Comparison of ENCODE assay signal across 2 cellular contexts in the genomic region with DNA sequence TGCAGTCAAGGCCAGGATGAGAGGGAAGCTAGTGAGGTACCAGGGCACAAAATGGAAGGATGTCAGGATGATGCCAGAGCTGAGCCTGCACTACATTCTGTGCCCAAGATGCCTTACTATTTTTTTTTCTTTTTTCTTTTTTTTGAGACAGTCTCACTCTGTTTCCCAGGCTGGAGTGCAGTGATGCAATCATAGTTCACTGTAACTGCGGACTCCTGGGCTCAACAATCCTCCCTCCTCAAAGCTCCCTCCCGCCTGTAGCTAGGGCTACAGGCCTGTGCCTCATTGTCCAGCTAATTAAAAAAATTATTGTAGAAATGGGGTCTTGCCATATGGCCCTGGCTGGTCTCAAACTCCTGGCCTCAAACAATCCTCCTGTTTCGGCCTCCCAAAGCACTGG.
TF ChIP-seq lines count a peak whose summit lies in the region.

No MANE protein-coding gene starts in this region.

TF ChIP-seq in HepG2, 621 proteins besides CTCF, POLR2A, EP300 and RAD21 (continued from another document):
- TF ChIP-seq XBP1 (CRISPR knock-in tag; IDR thresholded peaks at IDR 0.05) (no peak), PCBP2 (optimal IDR thresholded peaks at IDR 0.05; ENCODE audit: low read depth, low read length, poor library complexity, severe bottlenecking) (no peak), CEBPG (CRISPR knock-in tag; IDR thresholded peaks at IDR 0.05) (peak; percentile 56; the same call in 1 of the 2 replicates), NCOA2 (CRISPR knock-in tag; IDR thresholded peaks at IDR 0.05) (no peak), ZNF263 (CRISPR knock-in tag; IDR thresholded peaks at IDR 0.05) (no peak), RFXAP (CRISPR knock-in tag; IDR thresholded peaks at IDR 0.05; ENCODE audit: borderline replicate concordance) (no peak), CEBPB (IDR thresholded peaks at IDR 0.05; ENCODE audit: borderline replicate concordance, low read depth, low read length) (peak; percentile 70; the same call in 1 of the 2 replicates), ZBTB43 (CRISPR knock-in tag; conservative IDR thresholded peaks at IDR 0.05) (no peak), BRCA1 (CRISPR knock-in tag; IDR thresholded peaks at IDR 0.05) (no peak)
- TF ChIP-seq, protein P1, sequence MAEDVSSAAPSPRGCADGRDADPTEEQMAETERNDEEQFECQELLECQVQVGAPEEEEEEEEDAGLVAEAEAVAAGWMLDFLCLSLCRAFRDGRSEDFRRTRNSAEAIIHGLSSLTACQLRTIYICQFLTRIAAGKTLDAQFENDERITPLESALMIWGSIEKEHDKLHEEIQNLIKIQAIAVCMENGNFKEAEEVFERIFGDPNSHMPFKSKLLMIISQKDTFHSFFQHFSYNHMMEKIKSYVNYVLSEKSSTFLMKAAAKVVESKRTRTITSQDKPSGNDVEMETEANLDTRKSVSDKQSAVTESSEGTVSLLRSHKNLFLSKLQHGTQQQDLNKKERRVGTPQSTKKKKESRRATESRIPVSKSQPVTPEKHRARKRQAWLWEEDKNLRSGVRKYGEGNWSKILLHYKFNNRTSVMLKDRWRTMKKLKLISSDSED (CRISPR knock-in tag; IDR thresholded peaks at IDR 0.05): no peak
TF ChIP-seq in HepG2: peak in this region for 2.

TF ChIP-seq in Ishikawa, 13 proteins besides CTCF, POLR2A, EP300 and RAD21 (continued from another document):
- TF ChIP-seq CEBPB (IDR thresholded peaks at IDR 0.05): 0 out of 2 replicates have a peak, but pooled peaks have one; percentile 7
